In genomic region chr19:50007947-50008346, GRCh38 we compare ENCODE assay signal across 20 cellular contexts. TPM values are rescaled to one million over a fixed set of nuclear protein-coding genes. Genes with fewer than 3 reads are reported as not detected.
DNase-seq lines count a peak whose midpoint lies in the region; ATAC-seq and TF ChIP-seq lines count a peak whose summit lies in the region.
"Had no signal": no experiment of that assay in that cellular context is flagged by ENCODE, and none has a peak within 500 bp of the region (broad histone marks: within the 10 kb centered on the region; RNA-seq: fewer than 3 reads in every experiment).

No MANE protein-coding gene starts in this region.

- DNase-seq in activated naive CD4-positive, alpha-beta T cell treated with anti-CD3 and anti-CD28 coated beads, Interleukin-2, amount 10 ng/mL, durations not matched to agents 7 days and 5 days = no peak
- no peak for DNase-seq in activated naive CD4-positive, alpha-beta T cell treated with anti-CD3 and anti-CD28 coated beads, Interleukin-2, amount 50 U/mL, for 72 hours (ENCODE audit: low spot score in 2 of 2)
- DNase-seq in T-helper 17 cell (no peak), WERI-Rb-1 (no peak)
- no peak for DNase-seq in central memory CD8-positive, alpha-beta T cell (ENCODE audit: low spot score in 2 of 2)
- DNase-seq: CD8-positive, alpha-beta T cell; DMS153; DND-41; HCEC 1CT had no signal

- H3K36me3 Mint-ChIP-seq in activated naive CD4-positive, alpha-beta T cell treated with anti-CD3 and anti-CD28 coated beads, Interleukin-2, amount 10 ng/mL, durations not matched to agents 7 days and 5 days = peaks cover 40% of the 10 kb centered on the region
- peaks cover 0 to 4% of the 10 kb centered on the region in 2 donors for H3K36me3 Mint-ChIP-seq in activated naive CD4-positive, alpha-beta T cell treated with anti-CD3 and anti-CD28 coated beads, Interleukin-2, amount 50 U/mL, for 72 hours
- peaks cover 7% of the 10 kb centered on the region for H3K36me3 Mint-ChIP-seq in T-helper 17 cell (ENCODE audit: low read depth)
- peaks cover 37% of the 10 kb centered on the region for H3K36me3 Mint-ChIP-seq in central memory CD8-positive, alpha-beta T cell (ENCODE audit: insufficient read depth)

- H3K27ac ChIP-seq in WERI-Rb-1 = no peak overlapping the region
- H3K27ac ChIP-seq: BLaER1, C4-2B, GM23248 had no signal

- H3K4me1 Mint-ChIP-seq in activated naive CD4-positive, alpha-beta T cell treated with anti-CD3 and anti-CD28 coated beads, Interleukin-2, amount 10 ng/mL, durations not matched to agents 7 days and 5 days = peaks cover 22% of the 10 kb centered on the region
- peaks cover 14% of the 10 kb centered on the region for H3K4me1 Mint-ChIP-seq in T-helper 17 cell
- H3K4me1 Mint-ChIP-seq in central memory CD8-positive, alpha-beta T cell = peaks cover 22% of the 10 kb centered on the region

- no peak overlapping the region for H3K4me3 ChIP-seq in WERI-Rb-1 (ENCODE audit: low read depth, low read length)
- H3K4me3 ChIP-seq: BLaER1, GM23248 had no signal

- peaks cover 41% of the 10 kb centered on the region for H3K36me3 ChIP-seq in WERI-Rb-1

- CTCF ChIA-PET in activated naive CD4-positive, alpha-beta T cell treated with anti-CD3 and anti-CD28 coated beads, Interleukin-2, amount 10 ng/mL, durations not matched to agents 7 days and 5 days (lab: Charles Lee) = no interaction called here

- H3K27ac Mint-ChIP-seq in activated naive CD4-positive, alpha-beta T cell treated with anti-CD3 and anti-CD28 coated beads, Interleukin-2, amount 10 ng/mL, durations not matched to agents 7 days and 5 days = peak overlapping the region; percentile 20
- peak overlapping the region in 1 of 2 donors; percentile 3 for H3K27ac Mint-ChIP-seq in activated naive CD4-positive, alpha-beta T cell treated with anti-CD3 and anti-CD28 coated beads, Interleukin-2, amount 50 U/mL, for 72 hours
- H3K27ac Mint-ChIP-seq in T-helper 17 cell = peak overlapping the region; percentile 83
- peak overlapping the region; percentile 40 for H3K27ac Mint-ChIP-seq in central memory CD8-positive, alpha-beta T cell (ENCODE audit: low read depth)
- H3K27ac Mint-ChIP-seq: B cell; CD4-positive, CD25-positive, alpha-beta regulatory T cell; CD8-positive, alpha-beta T cell had no signal

- H3K9me3 ChIP-seq in T-helper 17 cell (ENCODE audit: control insufficient read depth, low read length, poor library complexity, severe bottlenecking) (no peaks in the 10 kb centered on the region), WERI-Rb-1 (ENCODE audit: severe bottlenecking) (no peaks in the 10 kb centered on the region)
- H3K9me3 ChIP-seq: BLaER1, Caco-2 had no signal

- H3K27me3 ChIP-seq in WERI-Rb-1 (ENCODE audit: insufficient read depth, low read depth, severe bottlenecking) = no peaks in the 10 kb centered on the region
- H3K27me3 ChIP-seq: BLaER1 had no signal

- H3K4me3 Mint-ChIP-seq in activated naive CD4-positive, alpha-beta T cell treated with anti-CD3 and anti-CD28 coated beads, Interleukin-2, amount 10 ng/mL, durations not matched to agents 7 days and 5 days = no peak overlapping the region
- H3K4me3 Mint-ChIP-seq in T-helper 17 cell = no peak overlapping the region
- no peak overlapping the region for H3K4me3 Mint-ChIP-seq in central memory CD8-positive, alpha-beta T cell
- H3K4me3 Mint-ChIP-seq: B cell; CD4-positive, CD25-positive, alpha-beta regulatory T cell; CD8-positive, alpha-beta T cell had no signal

- no peak for TF ChIP-seq CTCF in WERI-Rb-1 (IDR thresholded peaks at IDR 0.05; ENCODE audit: low read depth, low read length)

- ATAC-seq in activated naive CD4-positive, alpha-beta T cell treated with anti-CD3 and anti-CD28 coated beads, Interleukin-2, amount 50 U/mL, for 72 hours = no peak
- ATAC-seq in T-helper 17 cell = no peak
- ATAC-seq in central memory CD8-positive, alpha-beta T cell (replicated peaks; ENCODE audit: extremely low read depth, poor library complexity, severe bottlenecking) = no peak
- no peak for ATAC-seq in HG03469 (IDR thresholded peaks at IDR 0.05; ENCODE audit: unreplicated experiment)
- ATAC-seq in GM21381 (IDR thresholded peaks at IDR 0.05; ENCODE audit: unreplicated experiment) = no peak
- ATAC-seq: CD8-positive, alpha-beta T cell had no signal

- no peaks in the 10 kb centered on the region for H3K27me3 Mint-ChIP-seq in activated naive CD4-positive, alpha-beta T cell treated with anti-CD3 and anti-CD28 coated beads, Interleukin-2, amount 10 ng/mL, durations not matched to agents 7 days and 5 days
- H3K27me3 Mint-ChIP-seq in T-helper 17 cell = no peaks in the 10 kb centered on the region
- no peaks in the 10 kb centered on the region for H3K27me3 Mint-ChIP-seq in central memory CD8-positive, alpha-beta T cell
- H3K27me3 Mint-ChIP-seq: B cell; CD4-positive, CD25-positive, alpha-beta regulatory T cell had no signal

- no peaks in the 10 kb centered on the region for H3K9me3 Mint-ChIP-seq in activated naive CD4-positive, alpha-beta T cell treated with anti-CD3 and anti-CD28 coated beads, Interleukin-2, amount 10 ng/mL, durations not matched to agents 7 days and 5 days
- H3K9me3 Mint-ChIP-seq in activated naive CD4-positive, alpha-beta T cell treated with anti-CD3 and anti-CD28 coated beads, Interleukin-2, amount 50 U/mL, for 72 hours = no peaks in the 10 kb centered on the region
- no peaks in the 10 kb centered on the region for H3K9me3 Mint-ChIP-seq in central memory CD8-positive, alpha-beta T cell
- H3K9me3 Mint-ChIP-seq: CD4-positive, CD25-positive, alpha-beta regulatory T cell; CD8-positive, alpha-beta T cell had no signal

RNA-seq across cellular contexts. Expression of gene VRK3, which starts 17.2 kb away (rescaled TPM):
- total RNA-seq in activated naive CD4-positive, alpha-beta T cell treated with anti-CD3 and anti-CD28 coated beads, Interleukin-2, amount 50 U/mL, for 72 hours = 10 to 100 TPM; 54.0 to 60.0 TPM
- total RNA-seq in T-helper 17 cell = 10 to 100 TPM; 67.2 to 79.3 TPM

RNA-seq across cellular contexts. Expression of gene ZNF473, which starts 17.9 kb away (rescaled TPM):
- total RNA-seq in activated naive CD4-positive, alpha-beta T cell treated with anti-CD3 and anti-CD28 coated beads, Interleukin-2, amount 50 U/mL, for 72 hours = 10 to 100 TPM; 15.2 to 15.8 TPM
- total RNA-seq in T-helper 17 cell = 1 to 10 TPM; 7.0 to 8.9 TPM

RNA-seq across cellular contexts. Expression of gene SIGLEC11, which starts 47.0 kb away (rescaled TPM):
- not detected for total RNA-seq in activated naive CD4-positive, alpha-beta T cell treated with anti-CD3 and anti-CD28 coated beads, Interleukin-2, amount 50 U/mL, for 72 hours
- total RNA-seq in T-helper 17 cell = not detected
- total RNA-seq: A172; B cell; Caco-2; CD4-positive, CD25-positive, alpha-beta regulatory T cell; CD8-positive, alpha-beta T cell; GM23248; H1; H7 had no signal
